ENCODE assay signal across 1 cellular context in genomic region chr14:92627707-92628215, GRCh38.
TF ChIP-seq lines count a peak whose summit lies in the region.

No MANE protein-coding gene starts in this region.

TF ChIP-seq in H1, 55 proteins besides CTCF, POLR2A, EP300 and RAD21:
- peak; percentile 86 for TF ChIP-seq ATF2 (IDR thresholded peaks at IDR 0.05; ENCODE audit: low read length)
- no peak for TF ChIP-seq EGR1 (IDR thresholded peaks at IDR 0.05; ENCODE audit: borderline replicate concordance, low read depth, low read length)
- no peak for TF ChIP-seq BACH1 (IDR thresholded peaks at IDR 0.05; ENCODE audit: low read length)
